Comparison of ENCODE assay signal across 16 cellular contexts in the genomic region with DNA sequence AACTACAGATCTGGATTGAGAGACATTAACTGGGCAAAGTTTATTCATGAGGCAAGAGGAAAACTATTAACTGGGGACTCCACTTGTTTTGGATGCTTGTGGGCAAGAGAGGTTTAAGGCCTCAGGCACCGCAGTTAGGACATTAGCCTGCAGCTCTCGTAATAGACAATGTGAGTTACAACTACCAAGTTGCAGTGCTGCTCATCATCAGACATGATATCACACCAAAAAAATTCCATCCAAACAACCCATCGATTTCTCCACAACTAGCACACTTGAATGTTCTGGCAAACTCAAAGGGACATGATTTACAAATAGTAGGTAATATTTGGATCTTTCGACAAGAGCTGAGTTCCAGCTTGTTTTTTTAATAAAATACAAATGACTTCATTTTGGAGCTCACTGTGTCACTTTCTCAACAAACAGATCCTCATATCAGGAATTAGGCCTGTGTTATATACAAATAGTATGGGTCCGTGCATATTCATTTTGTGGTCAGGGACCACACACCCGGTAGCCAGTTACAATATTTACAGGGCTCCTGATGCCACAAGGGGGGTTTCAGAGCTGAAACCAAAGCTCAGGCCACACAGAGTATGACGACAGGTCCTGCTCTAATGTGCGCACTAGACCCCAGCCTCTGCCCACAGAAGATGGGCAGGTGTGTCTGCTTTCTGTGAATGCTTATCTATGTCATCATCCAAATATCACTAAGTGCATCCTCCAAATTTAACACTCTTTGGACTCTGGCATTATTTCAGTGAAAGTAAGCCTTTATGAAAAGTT.
A peak's percentile ranks its signal among the peaks of the same experiment; 100 is the strongest.
DNase-seq lines count a peak whose midpoint lies in the region; TF ChIP-seq lines count a peak whose summit lies in the region.
"Had no signal": no experiment of that assay in that cellular context is flagged by ENCODE, and none has a peak within 500 bp of the region (broad histone marks: within the 10 kb centered on the region; RNA-seq: fewer than 3 reads in every experiment).

No MANE protein-coding gene starts in this region.

- H3K27me3 ChIP-seq in BJ (ENCODE audit: control insufficient read depth, insufficient read depth, low read length), result no peaks in the 10 kb centered on the region
- H3K27me3 ChIP-seq in adrenal gland, result no peaks in the 10 kb centered on the region
- H3K27me3 ChIP-seq in hepatocyte, result no peaks in the 10 kb centered on the region
- H3K27me3 ChIP-seq in sigmoid colon, result no peaks in the 10 kb centered on the region
- H3K27me3 ChIP-seq: neutrophil, spleen had no signal

- POLR2A ChIA-PET in BJ (lab: Charles Lee), result interaction anchor here (0.6 kb wide), 1 partner anchor 149 kb away, joined by 3 read pairs; no protein-coding TSS in a partner anchor

- no peak overlapping the region for H3K4me3 ChIP-seq in BJ (ENCODE audit: low read depth, low read length)
- no peak overlapping the region for H3K4me3 ChIP-seq in adrenal gland
- H3K4me3 ChIP-seq in hepatocyte, result no peak overlapping the region
- H3K4me3 ChIP-seq in sigmoid colon, result no peak overlapping the region
- H3K4me3 ChIP-seq: spleen, thoracic aorta had no signal

- H3K4me2 ChIP-seq in hepatocyte, result no peak overlapping the region

- TF ChIP-seq EP300 in sigmoid colon (IDR thresholded peaks at IDR 0.05), result no peak

- intact Hi-C loops in adrenal gland (cut with DNase I), result no loop called here
- intact Hi-C loops in sigmoid colon (cut with DNase I), result no loop called here

- H3K27ac ChIP-seq in adrenal gland (peak overlapping the region in 3 of 5 donors; percentile 28 to 75 (median 38)), hepatocyte (peak overlapping the region; percentile 40), sigmoid colon (peak overlapping the region; percentile 69 to 79 (median 75))
- H3K27ac ChIP-seq: neutrophil, thoracic aorta had no signal

- H2AFZ ChIP-seq in hepatocyte, result no peak overlapping the region

- H3K36me3 ChIP-seq in BJ (ENCODE audit: control insufficient read depth, insufficient read depth, low read length), result no peaks in the 10 kb centered on the region
- peaks cover 0 to 16% of the 10 kb centered on the region in 2 donors for H3K36me3 ChIP-seq in adrenal gland (replicated peaks in 1 of 2)
- no peaks in the 10 kb centered on the region for H3K36me3 ChIP-seq in hepatocyte (replicated peaks; ENCODE audit: insufficient read depth, low read depth)
- H3K36me3 ChIP-seq in sigmoid colon, result no peaks in the 10 kb centered on the region
- H3K36me3 ChIP-seq: neutrophil, thoracic aorta had no signal

- WGBS in adrenal gland, 4 donors, result 84 to 92% (median 87%) methylated on average over 8 of the region's 8 CpGs
- WGBS in hepatocyte (ENCODE audit: low lambda C conversion rate, missing lambda C conversion rate), result 76% methylated on average over 8 of the region's 8 CpGs
- WGBS in sigmoid colon, 2 donors, result 80 to 87% methylated on average over 8 of the region's 8 CpGs

- H3K9me2 ChIP-seq in hepatocyte (replicated peaks; ENCODE audit: insufficient read depth), result no peaks in the 10 kb centered on the region

- H3K4me1 ChIP-seq in adrenal gland (replicated peaks in 1 of 2) (peaks cover 4 to 66% of the 10 kb centered on the region in 2 donors), hepatocyte (ENCODE audit: insufficient read depth) (peaks cover 11% of the 10 kb centered on the region), sigmoid colon (peaks cover 0 to 79% (median 75%) of the 10 kb centered on the region in 4 donors)

- CTCF ChIA-PET in BJ (lab: Yijun Ruan, JAX), result interaction anchor here (0.6 to 1.4 kb wide), 6 partner anchors 11 to 244 kb away, joined by 3 to 4 read pairs (median 4); partner anchors contain the start of gene TGFBR3

- peak; percentile 84 for DNase-seq in BJ (ENCODE audit: low read depth)
- no peak for DNase-seq in adrenal gland
- DNase-seq in hepatocyte (ENCODE audit: low spot score), result no peak
- peak; percentile 78 for DNase-seq in sigmoid colon
- DNase-seq in foreskin melanocyte, result no peak
- DNase-seq in HCEC 1CT, result no peak
- DNase-seq in NCI-H1436 (lab: John Stamatoyannopoulos, UW), result no peak
- no peak for DNase-seq in OCI-M2 (lab: John Stamatoyannopoulos, UW; ENCODE audit: unreplicated experiment)
- DNase-seq: effector memory CD4-positive, alpha-beta T cell; head of caudate nucleus; left cardiac atrium; NCI-H1092 treated with DMSO at 0.1 percent for 48 hours; NCI-H446 treated with DMSO at 0.1 percent for 48 hours; spleen had no signal

- no peaks in the 10 kb centered on the region for H3K9me3 ChIP-seq in adrenal gland (replicated peaks in 1 of 3)
- H3K9me3 ChIP-seq in hepatocyte (ENCODE audit: low read depth), result no peaks in the 10 kb centered on the region
- H3K9me3 ChIP-seq in sigmoid colon, result no peaks in the 10 kb centered on the region
- H3K9me3 ChIP-seq: neutrophil, spleen, thoracic aorta had no signal

- no peak for TF ChIP-seq CTCF in BJ (IDR thresholded peaks at IDR 0.05; ENCODE audit: insufficient read depth, low read depth, low read length)
- TF ChIP-seq CTCF in adrenal gland (IDR thresholded peaks at IDR 0.05), result no peak
- TF ChIP-seq CTCF in hepatocyte (IDR thresholded peaks at IDR 0.05; ENCODE audit: poor library complexity), result no peak
- TF ChIP-seq CTCF in sigmoid colon (IDR thresholded peaks at IDR 0.05), result no peak

- H3K79me2 ChIP-seq in hepatocyte, result peaks cover 13% of the 10 kb centered on the region

- TF ChIP-seq POLR2A in adrenal gland (IDR thresholded peaks at IDR 0.05) (no peak), sigmoid colon (IDR thresholded peaks at IDR 0.05) (no peak)

- H4K20me1 ChIP-seq in hepatocyte (ENCODE audit: insufficient read depth, poor library complexity, severe bottlenecking), result no peaks in the 10 kb centered on the region

Comparison
In these comparisons a context has a peak if more than half of its experiments do, and no peak if none do; other contexts are left out.
1. DNase-seq: peak in BJ (single experiment) and sigmoid colon (single experiment); none in adrenal gland (0 of 7), hepatocyte (single experiment), foreskin melanocyte (single experiment), HCEC 1CT (single experiment), NCI-H1436 (single experiment) and OCI-M2 (single experiment).
2. Peak in every context shown above with its lines, with median percentiles within 50 percentile points of each other: H3K27ac ChIP-seq.